1 cellular context compared by ENCODE assay signal in genomic region chr15:60735559-60736047, GRCh38.
A peak's percentile ranks its signal among the peaks of the same experiment; 100 is the strongest.
TF ChIP-seq lines count a peak whose summit lies in the region.

No MANE protein-coding gene starts in this region.

TF ChIP-seq in HepG2, 621 proteins besides CTCF, POLR2A, EP300 and RAD21 (continued from another document):
- TF ChIP-seq PBX2 (CRISPR knock-in tag; IDR thresholded peaks at IDR 0.05) (no peak), ARID5B (CRISPR knock-in tag; IDR thresholded peaks at IDR 0.05) (peak; percentile 97), CBX5 (CRISPR knock-in tag; IDR thresholded peaks at IDR 0.05; ENCODE audit: borderline replicate concordance) (peak; percentile 35; the same call in 1 of the 2 replicates), ZNF841 (CRISPR knock-in tag; IDR thresholded peaks at IDR 0.05; ENCODE audit: borderline replicate concordance) (no peak), THAP8 (CRISPR knock-in tag; IDR thresholded peaks at IDR 0.05; ENCODE audit: borderline replicate concordance) (no peak), NFE2L1 (CRISPR knock-in tag; IDR thresholded peaks at IDR 0.05; ENCODE audit: borderline replicate concordance) (no peak), ZNF10 (CRISPR knock-in tag; IDR thresholded peaks at IDR 0.05; ENCODE audit: borderline replicate concordance, low read depth) (no peak), ZNF326 (CRISPR knock-in tag; IDR thresholded peaks at IDR 0.05; ENCODE audit: borderline replicate concordance) (no peak), ZEB1 (IDR thresholded peaks at IDR 0.05; ENCODE audit: insufficient replicate concordance, low read depth) (peak; percentile 100), GLI4 (CRISPR knock-in tag; IDR thresholded peaks at IDR 0.05; ENCODE audit: borderline replicate concordance) (no peak), TERF1 (CRISPR knock-in tag; IDR thresholded peaks at IDR 0.05) (no peak), ZNF180 (CRISPR knock-in tag; IDR thresholded peaks at IDR 0.05; ENCODE audit: borderline replicate concordance, low read depth) (no peak), ZBTB37 (CRISPR knock-in tag; IDR thresholded peaks at IDR 0.05) (no peak), ZGPAT (CRISPR knock-in tag; IDR thresholded peaks at IDR 0.05) (peak; percentile 68; the same call in 1 of the 2 replicates), ZNF350 (CRISPR knock-in tag; IDR thresholded peaks at IDR 0.05; ENCODE audit: borderline replicate concordance, low read depth) (no peak), ATM (IDR thresholded peaks at IDR 0.05; ENCODE audit: borderline replicate concordance) (no peak), ZBTB49 (CRISPR knock-in tag; IDR thresholded peaks at IDR 0.05; ENCODE audit: borderline replicate concordance) (no peak), SMAD1 (CRISPR knock-in tag; IDR thresholded peaks at IDR 0.05; ENCODE audit: borderline replicate concordance, low read depth) (no peak), ZNF460 (CRISPR knock-in tag; IDR thresholded peaks at IDR 0.05; ENCODE audit: borderline replicate concordance) (no peak), NR1H2 (CRISPR knock-in tag; IDR thresholded peaks at IDR 0.05; ENCODE audit: borderline replicate concordance, low read depth) (no peak), SMARCC2 (IDR thresholded peaks at IDR 0.05) (no peak)
